Comparison of ENCODE assay signal across 8 cellular contexts in genomic region chr2:96951125-96951654, GRCh38. TPM values are rescaled to one million over a fixed set of nuclear protein-coding genes. Genes with fewer than 3 reads are reported as not detected.
DNase-seq lines count a peak whose midpoint lies in the region; ATAC-seq and TF ChIP-seq lines count a peak whose summit lies in the region.

No MANE protein-coding gene starts in this region.

- peak; percentile 98 to 100 for ATAC-seq in naive thymus-derived CD8-positive, alpha-beta T cell
- peak; percentile 88 for ATAC-seq in stimulated activated memory B cell treated with anti-CD40 and anti-IgM and Interleukin-4, amounts not matched to agents 10 μg/mL and 1 μg/mL and 100 μg/mL, for 72 hours

- in situ Hi-C loops in G401 (cut with HindIII; ENCODE audit: low sequenced_read_pairs) = no loop called here

- peaks cover 10 to 30% (median 26%) of the 10 kb centered on the region in 4 donors for H3K4me1 Mint-ChIP-seq in naive thymus-derived CD8-positive, alpha-beta T cell
- H3K4me1 Mint-ChIP-seq in stimulated activated memory B cell treated with anti-CD40 and anti-IgM and Interleukin-4, amounts not matched to agents 10 μg/mL and 1 μg/mL and 100 μg/mL, for 72 hours = peaks cover 23% of the 10 kb centered on the region

- DNase-seq in G401 (ENCODE audit: low spot score) (peak; percentile 89), HuH-7 (ENCODE audit: low spot score) (peak; percentile 95), OCI-M1 (lab: John Stamatoyannopoulos, UW) (peak; percentile 86), esophagus squamous epithelium (lab: John Stamatoyannopoulos, UW) (no peak), dedifferentiated amniotic fluid mesenchymal stem cell (ENCODE audit: extremely low spot score) (no peak)
- DNase-seq in activated T-cell treated with anti-CD3 and anti-CD28 coated beads, Interleukin-2, amount 50 U/mL, for 1 hour = peak; percentile 81
- peak; percentile 63 to 89 (median 74) for DNase-seq in naive thymus-derived CD8-positive, alpha-beta T cell

- TF ChIP-seq CTCF in esophagus squamous epithelium (IDR thresholded peaks at IDR 0.05) = peak; percentile 91 to 98 (median 94)

- H3K27ac ChIP-seq in esophagus squamous epithelium = peak overlapping the region in 1 of 4 donors; percentile 1

- no peak overlapping the region for H3K4me3 ChIP-seq in esophagus squamous epithelium

- TF ChIP-seq POLR2A in esophagus squamous epithelium (IDR thresholded peaks at IDR 0.05) = no peak

- H3K36me3 ChIP-seq in esophagus squamous epithelium = no peaks in the 10 kb centered on the region

- intact Hi-C loops in esophagus squamous epithelium (cut with DNase I) = loop anchor here (5.0 kb wide), 1 partner anchor 94 kb away; the partner anchor contains the start of gene ANKRD39

- peak overlapping the region in 5 of 10 donors; percentile 15 to 87 (median 38) for H3K27ac Mint-ChIP-seq in naive thymus-derived CD8-positive, alpha-beta T cell
- no peak overlapping the region for H3K27ac Mint-ChIP-seq in stimulated activated memory B cell treated with anti-CD40 and anti-IgM and Interleukin-4, amounts not matched to agents 10 μg/mL and 1 μg/mL and 100 μg/mL, for 72 hours

- no peaks in the 10 kb centered on the region for H3K9me3 Mint-ChIP-seq in naive thymus-derived CD8-positive, alpha-beta T cell
- H3K9me3 Mint-ChIP-seq in stimulated activated memory B cell treated with anti-CD40 and anti-IgM and Interleukin-4, amounts not matched to agents 10 μg/mL and 1 μg/mL and 100 μg/mL, for 72 hours = no peaks in the 10 kb centered on the region

- H3K4me3 Mint-ChIP-seq in naive thymus-derived CD8-positive, alpha-beta T cell = peak overlapping the region in 2 of 10 donors; percentile 41 to 62
- H3K4me3 Mint-ChIP-seq in stimulated activated memory B cell treated with anti-CD40 and anti-IgM and Interleukin-4, amounts not matched to agents 10 μg/mL and 1 μg/mL and 100 μg/mL, for 72 hours = no peak overlapping the region

- no peaks in the 10 kb centered on the region for H3K36me3 Mint-ChIP-seq in naive thymus-derived CD8-positive, alpha-beta T cell
- H3K36me3 Mint-ChIP-seq in stimulated activated memory B cell treated with anti-CD40 and anti-IgM and Interleukin-4, amounts not matched to agents 10 μg/mL and 1 μg/mL and 100 μg/mL, for 72 hours = no peaks in the 10 kb centered on the region

- no peaks in the 10 kb centered on the region for H3K9me3 ChIP-seq in esophagus squamous epithelium

- H3K4me1 ChIP-seq in esophagus squamous epithelium = peaks cover 15 to 56% (median 39%) of the 10 kb centered on the region in 3 donors

- H3K27me3 ChIP-seq in esophagus squamous epithelium = peaks cover 0 to 9% (median 0%) of the 10 kb centered on the region in 4 donors

- H3K27me3 Mint-ChIP-seq in naive thymus-derived CD8-positive, alpha-beta T cell = no peaks in the 10 kb centered on the region
- peaks cover 41% of the 10 kb centered on the region for H3K27me3 Mint-ChIP-seq in stimulated activated memory B cell treated with anti-CD40 and anti-IgM and Interleukin-4, amounts not matched to agents 10 μg/mL and 1 μg/mL and 100 μg/mL, for 72 hours

- WGBS in esophagus squamous epithelium, 2 donors = 22 to 53% methylated on average over 5 to 8 of the region's 16 CpGs

- POLR2A ChIA-PET in naive thymus-derived CD8-positive, alpha-beta T cell (lab: Charles Lee) = interaction anchor here (0.7 to 4.6 kb wide), 11 partner anchors 12 to 161 kb away, joined by 3 to 75 read pairs (median 6); partner anchors contain the start of genes ANKRD36, ANKRD39 and SEMA4C

RNA-seq across cellular contexts. Expression of gene FAM178B, which starts 35.2 kb away (rescaled TPM):
- not detected in 2 replicates for total RNA-seq in G401 (2014; rRNA removed; shearing (Covaris generic))
- total RNA-seq in esophagus squamous epithelium = under 1 TPM in 1 of 4 donors, not detected in 3; 0.72 TPM
- total RNA-seq in naive thymus-derived CD8-positive, alpha-beta T cell = 1 to 10 TPM; 2.3 to 3.7 TPM
- 1 to 10 TPM in 2 of 3 donors, under 1 TPM in 1; 0.66 to 1.3 (median 1.1) TPM for polyA plus RNA-seq in naive thymus-derived CD8-positive, alpha-beta T cell

Comparison
In these comparisons a context has a peak if more than half of its experiments do, and no peak if none do; other contexts are left out.
1. DNase-seq: peak in G401 (single experiment), HuH-7 (single experiment), OCI-M1 (single experiment), activated T-cell treated with anti-CD3 and anti-CD28 coated beads, Interleukin-2, amount 50 U/mL, for 1 hour (single experiment) and naive thymus-derived CD8-positive, alpha-beta T cell (10 of 10); none in esophagus squamous epithelium (single experiment) and dedifferentiated amniotic fluid mesenchymal stem cell (single experiment).